In the genomic region with DNA sequence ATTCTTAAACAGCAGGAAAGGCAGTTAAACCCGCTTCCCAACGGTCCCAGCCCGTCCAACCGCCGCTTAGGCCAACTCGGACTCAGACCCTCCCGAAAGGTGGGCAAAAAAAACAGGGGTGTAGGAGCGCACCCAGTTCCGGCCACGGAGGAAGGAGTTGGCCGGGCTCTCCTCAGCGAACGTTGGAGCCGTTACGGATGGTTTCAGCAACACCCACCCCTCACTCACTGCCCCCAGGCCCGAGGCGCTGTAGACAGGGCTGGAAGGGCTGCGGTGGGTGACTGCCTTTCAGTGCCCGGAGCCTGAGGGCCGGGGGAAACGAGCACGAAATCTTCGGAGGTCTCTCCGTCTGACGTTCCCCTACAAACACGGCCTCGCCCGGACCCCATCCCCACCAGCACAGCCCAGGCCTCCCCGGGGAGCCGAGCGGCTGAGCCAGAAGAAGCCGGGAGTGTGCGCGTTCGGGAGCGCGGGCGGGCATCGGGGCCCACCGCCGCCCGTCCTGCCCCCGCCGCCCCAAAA, we compare ENCODE assay signal across 8 cellular contexts. TPM values are rescaled to one million over a fixed set of nuclear protein-coding genes. Genes with fewer than 3 reads are reported as not detected.
DNase-seq lines count a peak whose midpoint lies in the region; ATAC-seq and TF ChIP-seq lines count a peak whose summit lies in the region.

No MANE protein-coding gene starts in this region.

- DNase-seq in AG10803 (ENCODE audit: low read depth) (no peak), HCT116 (ENCODE audit: low read depth, low spot score) (no peak), midbrain (lab: John Stamatoyannopoulos, UW) (peak; percentile 19), substantia nigra (lab: John Stamatoyannopoulos, UW) (peak in 16 of 49 donors; percentile 3 to 75 (median 12))

- H3K9me3 ChIP-seq in HCT116 (ENCODE audit: control insufficient read depth in 1 of 2, insufficient read depth in 1 of 2, low read depth in 1 of 2, low read length in 2 of 2) (no peaks in the 10 kb centered on the region), endocrine pancreas (ENCODE audit: control insufficient read depth, low read length) (no peaks in the 10 kb centered on the region)

- no peak overlapping the region for H2AFZ ChIP-seq in HCT116 (ENCODE audit: low read depth, low read length, poor library complexity, severe bottlenecking)

- no peaks in the 10 kb centered on the region for H3K27me3 ChIP-seq in HCT116 (ENCODE audit: insufficient read depth, low read length)
- H3K27me3 ChIP-seq in endocrine pancreas (ENCODE audit: control insufficient read depth, insufficient read depth, low read length), result no peaks in the 10 kb centered on the region

- no peaks in the 10 kb centered on the region for H3K9me2 ChIP-seq in HCT116 (ENCODE audit: insufficient read depth)

- H3K79me2 ChIP-seq in HCT116 (ENCODE audit: insufficient read depth, low read length), result peaks cover 36% of the 10 kb centered on the region

- TF ChIP-seq POLR2A in HCT116 (IDR thresholded peaks at IDR 0.05; ENCODE audit: borderline replicate concordance, extremely low read depth, insufficient read depth, insufficient read length), result no peak

- TF ChIP-seq CTCF in AG10803 (conservative IDR thresholded peaks at IDR 0.05; ENCODE audit: low read length), result no peak
- no peak for TF ChIP-seq CTCF in HCT116 (IDR thresholded peaks at IDR 0.05 in 2 of 3, conservative IDR thresholded peaks at IDR 0.05 in 1 of 3; ENCODE audit: borderline replicate concordance in 1 of 3, insufficient read depth in 1 of 3, low read depth in 2 of 3, low read length in 2 of 3)
- TF ChIP-seq CTCF in WI38 (IDR thresholded peaks at IDR 0.05; ENCODE audit: low read depth, low read length), result no peak

- peaks cover 39 to 75% of the 10 kb centered on the region in 2 experiments for H3K4me1 ChIP-seq in HCT116 (ENCODE audit: control insufficient read depth in 1 of 2, insufficient read depth in 2 of 2, low read length in 2 of 2)
- H3K4me1 ChIP-seq in endocrine pancreas (ENCODE audit: control insufficient read depth, insufficient read depth, low read length), result peaks cover 10% of the 10 kb centered on the region

- POLR2A ChIA-PET in HCT116 (lab: Charles Lee), result no interaction called here

- no peaks in the 10 kb centered on the region for H4K20me1 ChIP-seq in HCT116 (ENCODE audit: insufficient read depth)

- H3K4me3 ChIP-seq in AG10803 (ENCODE audit: low read length), result peak overlapping the region; percentile 86
- H3K4me3 ChIP-seq in HCT116 (replicated peaks in 1 of 2; ENCODE audit: low read depth in 1 of 2, low read length in 2 of 2), result peak overlapping the region; percentile 78 to 82
- peak overlapping the region; percentile 88 for H3K4me3 ChIP-seq in WI38 (ENCODE audit: low read depth, low read length)
- H3K4me3 ChIP-seq in endocrine pancreas (ENCODE audit: control insufficient read depth, insufficient read depth, low read length), result peak overlapping the region; percentile 84

- H3K9ac ChIP-seq in HCT116 (ENCODE audit: low read length) (peak overlapping the region; percentile 71), endocrine pancreas (ENCODE audit: control insufficient read depth, insufficient read depth, low read length) (peak overlapping the region; percentile 83)

- H3K27ac ChIP-seq in HCT116 (ENCODE audit: low read depth, low read length) (no peak overlapping the region; the same call in 1 of the 2 replicates), substantia nigra (ENCODE audit: low read depth, low read length, poor library complexity, severe bottlenecking) (peak overlapping the region; percentile 1)

- no peak for TF ChIP-seq RAD21 in HCT116 (IDR thresholded peaks at IDR 0.05; ENCODE audit: low read depth)

- BruUV-seq in HCT116 (replicated peaks; lab: Mats Ljungman, UMichigan), result no TSS peak

- no peaks in the 10 kb centered on the region for H3K36me3 ChIP-seq in HCT116 (ENCODE audit: control insufficient read depth in 1 of 2, insufficient read depth in 2 of 2, low read length in 2 of 2)
- no peaks in the 10 kb centered on the region for H3K36me3 ChIP-seq in endocrine pancreas (ENCODE audit: control insufficient read depth, insufficient read depth, low read length)

- intact Hi-C loops in HCT116 (cut with micrococcal nuclease), result no loop called here

- CTCF ChIA-PET in HCT116 (lab: Charles Lee), result no interaction called here

- no peak for ATAC-seq in HCT116
- no peak for ATAC-seq in GM19328 (IDR thresholded peaks at IDR 0.05; ENCODE audit: unreplicated experiment)
- no peak for ATAC-seq in GM21619 (IDR thresholded peaks at IDR 0.05; ENCODE audit: unreplicated experiment)

- RAD21 ChIA-PET in HCT116 (lab: Charles Lee; ENCODE audit: low non-redundant PET in 1 of 2, low total read pairs in 2 of 2, uncharacterized antibody in 2 of 2, unreplicated experiment in 2 of 2), result no interaction called here

- peak overlapping the region; percentile 91 for H3K4me2 ChIP-seq in HCT116 (ENCODE audit: low read length)

TF ChIP-seq in HCT116, 20 proteins besides CTCF, POLR2A, EP300 and RAD21:
- TF ChIP-seq YY1 (IDR thresholded peaks at IDR 0.05; ENCODE audit: extremely low read depth, insufficient replicate concordance, low read depth, low read length) (no peak), TCF7L2 (IDR thresholded peaks at IDR 0.05; ENCODE audit: borderline replicate concordance, extremely low read depth, insufficient read depth, insufficient read length) (no peak), CBX3 (IDR thresholded peaks at IDR 0.05; ENCODE audit: low read depth) (no peak), EZH2 (IDR thresholded peaks at IDR 0.05) (no peak), ZFX (IDR thresholded peaks at IDR 0.05) (no peak), FOSL1 (IDR thresholded peaks at IDR 0.05; ENCODE audit: low read depth) (no peak), ELF1 (IDR thresholded peaks at IDR 0.05; ENCODE audit: borderline replicate concordance, low read depth) (no peak), CEBPB (IDR thresholded peaks at IDR 0.05; ENCODE audit: low read depth) (no peak), EGR1 (IDR thresholded peaks at IDR 0.05; ENCODE audit: low read depth) (no peak), SIN3A (IDR thresholded peaks at IDR 0.05; ENCODE audit: low read depth) (no peak), ZNF274 (IDR thresholded peaks at IDR 0.05; ENCODE audit: low read depth, low read length) (no peak), JUND (IDR thresholded peaks at IDR 0.05) (no peak), POLR2AphosphoS5 (IDR thresholded peaks at IDR 0.05; ENCODE audit: low read depth, low read length) (no peak)
- TF ChIP-seq, protein P1, sequence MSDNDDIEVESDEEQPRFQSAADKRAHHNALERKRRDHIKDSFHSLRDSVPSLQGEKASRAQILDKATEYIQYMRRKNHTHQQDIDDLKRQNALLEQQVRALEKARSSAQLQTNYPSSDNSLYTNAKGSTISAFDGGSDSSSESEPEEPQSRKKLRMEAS (IDR thresholded peaks at IDR 0.05), result no peak
- TF ChIP-seq, protein P2, sequence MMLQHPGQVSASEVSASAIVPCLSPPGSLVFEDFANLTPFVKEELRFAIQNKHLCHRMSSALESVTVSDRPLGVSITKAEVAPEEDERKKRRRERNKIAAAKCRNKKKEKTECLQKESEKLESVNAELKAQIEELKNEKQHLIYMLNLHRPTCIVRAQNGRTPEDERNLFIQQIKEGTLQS (IDR thresholded peaks at IDR 0.05), result no peak
- TF ChIP-seq, protein P3, sequence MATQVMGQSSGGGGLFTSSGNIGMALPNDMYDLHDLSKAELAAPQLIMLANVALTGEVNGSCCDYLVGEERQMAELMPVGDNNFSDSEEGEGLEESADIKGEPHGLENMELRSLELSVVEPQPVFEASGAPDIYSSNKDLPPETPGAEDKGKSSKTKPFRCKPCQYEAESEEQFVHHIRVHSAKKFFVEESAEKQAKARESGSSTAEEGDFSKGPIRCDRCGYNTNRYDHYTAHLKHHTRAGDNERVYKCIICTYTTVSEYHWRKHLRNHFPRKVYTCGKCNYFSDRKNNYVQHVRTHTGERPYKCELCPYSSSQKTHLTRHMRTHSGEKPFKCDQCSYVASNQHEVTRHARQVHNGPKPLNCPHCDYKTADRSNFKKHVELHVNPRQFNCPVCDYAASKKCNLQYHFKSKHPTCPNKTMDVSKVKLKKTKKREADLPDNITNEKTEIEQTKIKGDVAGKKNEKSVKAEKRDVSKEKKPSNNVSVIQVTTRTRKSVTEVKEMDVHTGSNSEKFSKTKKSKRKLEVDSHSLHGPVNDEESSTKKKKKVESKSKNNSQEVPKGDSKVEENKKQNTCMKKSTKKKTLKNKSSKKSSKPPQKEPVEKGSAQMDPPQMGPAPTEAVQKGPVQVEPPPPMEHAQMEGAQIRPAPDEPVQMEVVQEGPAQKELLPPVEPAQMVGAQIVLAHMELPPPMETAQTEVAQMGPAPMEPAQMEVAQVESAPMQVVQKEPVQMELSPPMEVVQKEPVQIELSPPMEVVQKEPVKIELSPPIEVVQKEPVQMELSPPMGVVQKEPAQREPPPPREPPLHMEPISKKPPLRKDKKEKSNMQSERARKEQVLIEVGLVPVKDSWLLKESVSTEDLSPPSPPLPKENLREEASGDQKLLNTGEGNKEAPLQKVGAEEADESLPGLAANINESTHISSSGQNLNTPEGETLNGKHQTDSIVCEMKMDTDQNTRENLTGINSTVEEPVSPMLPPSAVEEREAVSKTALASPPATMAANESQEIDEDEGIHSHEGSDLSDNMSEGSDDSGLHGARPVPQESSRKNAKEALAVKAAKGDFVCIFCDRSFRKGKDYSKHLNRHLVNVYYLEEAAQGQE (IDR thresholded peaks at IDR 0.05; ENCODE audit: low read depth), result no peak
TF ChIP-seq in HCT116: peak in this region for 0.

RNA-seq across cellular contexts. Expression of a gene that starts 1.3 kb away (rescaled TPM):
- total RNA-seq in HCT116 (2021; ENCODE audit: unreplicated experiment), result 44.6 TPM
- polyA plus RNA-seq in HCT116 (2012), result 15.0 and 17.1 TPM in 2 replicates

RNA-seq across cellular contexts. Expression of a gene that starts 3.8 kb away (rescaled TPM):
- 1.9 TPM for total RNA-seq in HCT116 (2021; ENCODE audit: unreplicated experiment)
- polyA plus RNA-seq in HCT116 (2012), result 2.6 and 3.7 TPM in 2 replicates
